In the genomic region with DNA sequence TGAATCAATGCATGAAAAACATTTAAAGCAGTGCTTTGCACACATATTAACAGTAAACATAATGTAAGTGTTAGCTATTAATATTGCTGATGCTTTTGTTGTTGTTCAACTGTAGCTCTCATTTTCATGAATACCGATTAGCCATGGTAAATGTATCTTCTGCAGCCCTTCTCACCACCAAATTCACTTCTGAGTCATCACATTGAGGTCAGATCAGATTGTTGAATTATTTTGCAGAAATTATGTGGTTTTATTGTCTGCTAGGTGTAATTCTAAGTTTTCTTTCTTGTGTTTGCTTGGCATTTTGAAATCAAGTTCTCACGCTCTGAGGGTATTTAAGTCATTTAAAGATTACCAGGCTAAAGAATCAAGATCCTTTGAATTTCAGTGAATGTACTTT, we compare ENCODE assay signal across 16 cellular contexts.
DNase-seq lines count a peak whose midpoint lies in the region; ATAC-seq and TF ChIP-seq lines count a peak whose summit lies in the region.
"Had no signal": no experiment of that assay in that cellular context is flagged by ENCODE, and none has a peak within 500 bp of the region (broad histone marks: within the 10 kb centered on the region; RNA-seq: fewer than 3 reads in every experiment).

No MANE protein-coding gene starts in this region.

- DNase-seq in AG10803 (ENCODE audit: low read depth) (peak; percentile 26), LHCN-M2 (ENCODE audit: low read depth) (peak; percentile 73), amniotic epithelial cell (ENCODE audit: low read depth) (peak; percentile 46), fibroblast of pulmonary artery (ENCODE audit: low read depth) (peak; percentile 30), UCSD-AML1 (lab: John Stamatoyannopoulos, UW; ENCODE audit: unreplicated experiment) (no peak), endothelial cell (ENCODE audit: low spot score) (no peak), activated gamma-delta T cell treated with Interleukin-2 at 50 U/mL for 16 hours (no peak), T-cell (no peak)
- DNase-seq: COR-L47, H9, IMR-90, Karpas-422, NCI-H187, NCI-H446, NCI-H69 had no signal

- no peaks in the 10 kb centered on the region for H3K9me3 Mint-ChIP-seq in endothelial cell (ENCODE audit: unreplicated experiment)
- H3K9me3 Mint-ChIP-seq in T-cell: no peaks in the 10 kb centered on the region
- H3K9me3 Mint-ChIP-seq: H9 had no signal

- TF ChIP-seq CTCF in AG10803 (conservative IDR thresholded peaks at IDR 0.05; ENCODE audit: low read length): no peak
- TF ChIP-seq CTCF in fibroblast of pulmonary artery (IDR thresholded peaks at IDR 0.05; ENCODE audit: low read length, missing control alignments): no peak
- TF ChIP-seq CTCF in endothelial cell (IDR thresholded peaks at IDR 0.05; ENCODE audit: unreplicated experiment): no peak

- no peak for ATAC-seq in T-cell (replicated peaks in 1 of 4)

- H3K4me1 Mint-ChIP-seq in endothelial cell (ENCODE audit: unreplicated experiment) (no peaks in the 10 kb centered on the region), T-cell (no peaks in the 10 kb centered on the region)

- CTCF ChIA-PET in T-cell (lab: Charles Lee): no interaction called here

- H3K27ac Mint-ChIP-seq in endothelial cell (ENCODE audit: unreplicated experiment) (no peak overlapping the region), T-cell (no peak overlapping the region)
- H3K27ac Mint-ChIP-seq: H9 had no signal

- POLR2A ChIA-PET in T-cell (lab: Charles Lee): no interaction called here

- H3K4me3 ChIP-seq in AG10803 (ENCODE audit: low read length): no peak overlapping the region
- no peak overlapping the region for H3K4me3 ChIP-seq in fibroblast of pulmonary artery (replicated peaks; ENCODE audit: low read depth, low read length)
- H3K4me3 ChIP-seq: SJSA1 had no signal

- H3K4me3 Mint-ChIP-seq in endothelial cell (ENCODE audit: unreplicated experiment) (no peak overlapping the region), T-cell (no peak overlapping the region)
- H3K4me3 Mint-ChIP-seq: H9 had no signal

- H3K36me3 Mint-ChIP-seq in endothelial cell (ENCODE audit: low read depth, unreplicated experiment): no peaks in the 10 kb centered on the region
- no peaks in the 10 kb centered on the region for H3K36me3 Mint-ChIP-seq in T-cell

- H3K27me3 Mint-ChIP-seq in endothelial cell (ENCODE audit: unreplicated experiment) (no peaks in the 10 kb centered on the region), T-cell (no peaks in the 10 kb centered on the region)

Comparison
In these comparisons a context has a peak if more than half of its experiments do, and no peak if none do; other contexts are left out.
1. DNase-seq: peak in AG10803 (single experiment), LHCN-M2 (single experiment), amniotic epithelial cell (single experiment) and fibroblast of pulmonary artery (single experiment); none in UCSD-AML1 (single experiment), endothelial cell (single experiment), activated gamma-delta T cell treated with Interleukin-2 at 50 U/mL for 16 hours (single experiment) and T-cell (0 of 34).